In the genomic region with DNA sequence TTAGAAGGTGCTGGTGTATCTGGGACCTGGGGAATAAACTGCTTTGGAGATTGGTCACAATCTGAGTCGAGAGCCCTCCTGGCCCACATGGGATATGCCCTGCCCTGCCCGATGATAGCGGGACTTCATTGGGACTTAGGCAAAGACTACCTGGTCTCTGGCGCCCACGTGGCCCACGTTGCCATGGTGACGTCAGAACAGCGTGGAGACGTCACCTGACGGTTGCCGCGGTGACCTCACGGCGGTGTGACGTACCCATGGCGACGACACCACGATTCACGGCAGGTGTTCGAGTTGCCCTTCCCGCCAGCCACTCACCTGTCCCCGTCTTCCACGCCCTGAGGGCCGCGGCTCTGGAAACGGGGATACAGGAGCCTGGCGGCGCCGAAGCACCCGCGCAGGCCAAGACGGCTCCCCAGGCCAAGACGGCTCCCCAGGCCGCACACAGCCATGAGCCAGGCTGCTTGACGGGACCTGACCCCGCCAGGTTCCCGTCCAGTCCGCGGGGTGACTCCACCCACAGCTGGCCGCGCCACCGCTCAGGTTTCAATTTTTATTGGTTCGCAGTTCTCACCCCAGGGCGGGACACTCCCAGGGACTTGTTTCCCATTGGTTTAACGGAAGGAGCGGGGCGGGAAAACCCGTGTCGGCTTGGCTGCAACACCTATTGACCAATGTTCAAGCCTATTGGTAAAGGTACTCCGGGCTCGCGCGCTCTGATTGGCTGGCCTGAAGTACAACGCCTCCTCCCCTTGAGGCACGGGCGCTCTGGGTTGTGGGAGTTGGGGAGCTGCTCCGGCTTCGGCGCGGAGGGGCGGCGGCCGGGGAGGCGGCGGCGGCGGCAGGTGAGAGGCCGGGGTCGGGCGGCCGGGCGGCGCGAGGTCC, we compare ENCODE assay signal across 8 cellular contexts. TPM values are rescaled to one million over a fixed set of nuclear protein-coding genes. Genes with fewer than 3 reads are reported as not detected.
A peak's percentile ranks its signal among the peaks of the same experiment; 100 is the strongest.
DNase-seq lines count a peak whose midpoint lies in the region; ATAC-seq and TF ChIP-seq lines count a peak whose summit lies in the region.

TSS of gene MMAB (minus strand) at position 476 of the 885 bp plus-strand sequence. CDS start at position 452, 24 bp downstream.
TSS of gene MVK (plus strand) at position 766 of the 885 bp plus-strand sequence. CDS start 1,029 bp downstream, outside the sequence.

- intact Hi-C loops in left cardiac atrium (cut with DNase I): no loop called here
- intact Hi-C loops in posterior vena cava (cut with DNase I): no loop called here
- intact Hi-C loops in upper lobe of right lung (cut with DNase I): no loop called here

- in situ Hi-C loops in GM13977 (cut with MboI; ENCODE audit: low pct_unique_long_range_greater_than_20kb, low sequenced_read_pairs, unreplicated experiment): no loop called here

- ATAC-seq in HG02884 (IDR thresholded peaks at IDR 0.05; ENCODE audit: unreplicated experiment) (peak; percentile 92), left cardiac atrium (peak; percentile 99), upper lobe of right lung (peak; percentile 98)

- H3K9me3 Mint-ChIP-seq in T-helper 1 cell treated with Interleukin-12 subunit alpha and Interleukin-12 subunit beta and Interleukin-4 antibody, amounts not matched to agents 30 μg/mL and 1 μg/mL, for 36 hours: no peaks in the 10 kb centered on the region

- no peak for TF ChIP-seq CTCF in GM13977 (IDR thresholded peaks at IDR 0.05; ENCODE audit: extremely low read depth, insufficient read depth, missing control alignments)
- no peak for TF ChIP-seq CTCF in upper lobe of right lung (IDR thresholded peaks at IDR 0.05)

- peaks cover 36% of the 10 kb centered on the region for H3K36me3 ChIP-seq in upper lobe of right lung

- H3K4me3 ChIP-seq in upper lobe of right lung: peak within 1 kb of the TSS; percentile 65

- H3K27ac Mint-ChIP-seq in T-helper 1 cell treated with Interleukin-12 subunit alpha and Interleukin-12 subunit beta and Interleukin-4 antibody, amounts not matched to agents 30 μg/mL and 1 μg/mL, for 36 hours: peak within 1 kb of the TSS; percentile 93

- peaks cover 16% of the 10 kb centered on the region for H3K36me3 Mint-ChIP-seq in T-helper 1 cell treated with Interleukin-12 subunit alpha and Interleukin-12 subunit beta and Interleukin-4 antibody, amounts not matched to agents 30 μg/mL and 1 μg/mL, for 36 hours (ENCODE audit: low read depth)

- no peaks in the 10 kb centered on the region for H3K27me3 Mint-ChIP-seq in T-helper 1 cell treated with Interleukin-12 subunit alpha and Interleukin-12 subunit beta and Interleukin-4 antibody, amounts not matched to agents 30 μg/mL and 1 μg/mL, for 36 hours (ENCODE audit: low read depth)

- H3K27me3 ChIP-seq in upper lobe of right lung: no peaks in the 10 kb centered on the region

- H3K4me1 ChIP-seq in upper lobe of right lung: peaks cover 6% of the 10 kb centered on the region

- H3K4me3 Mint-ChIP-seq in T-helper 1 cell treated with Interleukin-12 subunit alpha and Interleukin-12 subunit beta and Interleukin-4 antibody, amounts not matched to agents 30 μg/mL and 1 μg/mL, for 36 hours: peak within 1 kb of the TSS; percentile 94

- H3K4me1 Mint-ChIP-seq in T-helper 1 cell treated with Interleukin-12 subunit alpha and Interleukin-12 subunit beta and Interleukin-4 antibody, amounts not matched to agents 30 μg/mL and 1 μg/mL, for 36 hours (ENCODE audit: low read depth): peaks cover 22% of the 10 kb centered on the region

- H3K9me3 ChIP-seq in upper lobe of right lung: no peaks in the 10 kb centered on the region

- peak within 1 kb of the TSS; percentile 87 for H3K27ac ChIP-seq in upper lobe of right lung

- DNase-seq in GM13977 (ENCODE audit: low spot score) (peak; percentile 99), NCI-H1694 (lab: John Stamatoyannopoulos, UW) (peak; percentile 97), amniotic stem cell (lab: John Stamatoyannopoulos, UW) (peak; percentile 99), left cardiac atrium (peak; percentile 99), posterior vena cava (ENCODE audit: low spot score) (peak; percentile 99), upper lobe of right lung (peak; percentile 99)

RNA-seq across cellular contexts. Expression of gene MMAB, which starts in this region (rescaled TPM):
- total RNA-seq in left cardiac atrium (10 to 100 TPM; 47.0 to 53.4 TPM), posterior vena cava (10 to 100 TPM; 17.9 to 20.0 TPM), upper lobe of right lung (58.0 TPM)

RNA-seq across cellular contexts. Expression of gene MVK, which starts in this region (rescaled TPM):
- 10 to 100 TPM; 11.2 to 12.6 TPM for total RNA-seq in left cardiac atrium
- total RNA-seq in posterior vena cava: 1 to 10 TPM; 9.1 TPM
- total RNA-seq in upper lobe of right lung: 27.3 TPM

Comparison
In these comparisons a context has a peak if more than half of its experiments do, and no peak if none do; other contexts are left out.
1. Peak in every context shown above with its lines: DNase-seq, ATAC-seq, H3K4me3 ChIP-seq and H3K27ac ChIP-seq.